Comparison of ENCODE assay signal across 27 cellular contexts in genomic region chr7:112723416-112723815, GRCh38.
DNase-seq lines count a peak whose midpoint lies in the region; ATAC-seq, FAIRE-seq and TF ChIP-seq lines count a peak whose summit lies in the region.
"Had no signal": no experiment of that assay in that cellular context is flagged by ENCODE, and none has a peak within 500 bp of the region (broad histone marks: within the 10 kb centered on the region; RNA-seq: fewer than 3 reads in every experiment).

No MANE protein-coding gene starts in this region.

- 0 out of 2 replicates have a peak overlapping the region, but pooled peaks have one; percentile 1 for H3K14ac ChIP-seq in IMR-90 (replicated peaks; ENCODE audit: low read depth, low read length)

- H3K4me3 ChIP-seq in IMR-90 (ENCODE audit: insufficient read depth, low read depth, low read length) (no peak overlapping the region), bronchial epithelial cell (ENCODE audit: low read depth, low read length) (no peak overlapping the region), right lobe of liver (no peak overlapping the region)
- H3K4me3 ChIP-seq: K562, prostate gland, suprapubic skin, vagina had no signal

- no peak overlapping the region; the same call in 1 of the 2 replicates for H3K56ac ChIP-seq in IMR-90 (ENCODE audit: extremely low read depth, insufficient read depth, low read length)

- H3K4me1 ChIP-seq in IMR-90 (ENCODE audit: control insufficient read depth, insufficient read depth, low read length) (no peaks in the 10 kb centered on the region), right lobe of liver (no peaks in the 10 kb centered on the region)
- H3K4me1 ChIP-seq: prostate gland, suprapubic skin, vagina had no signal

- TF ChIP-seq RAD21 in IMR-90 (IDR thresholded peaks at IDR 0.05; ENCODE audit: low read length): no peak

- ATAC-seq in IMR-90 (ENCODE audit: low read depth) (peak; percentile 90), right lobe of liver (no peak)
- ATAC-seq: activated CD4-positive, alpha-beta T cell treated with anti-CD3 and anti-CD28 coated beads for 36 hours; activated CD8-positive, alpha-beta memory T cell treated with anti-CD3 and anti-CD28 coated beads, Interleukin-2, amount 10 ng/mL, durations not matched to agents 7 days and 5 days; activated T-helper 17 cell treated with anti-CD3 and anti-CD28 coated beads, Interleukin-2, amount 50 U/mL, for 72 hours; esophagus mucosa; K562; left cardiac atrium had no signal

- H3K36me3 ChIP-seq in IMR-90 (ENCODE audit: control insufficient read depth, insufficient read depth, low read length) (no peaks in the 10 kb centered on the region), bronchial epithelial cell (ENCODE audit: control insufficient read depth, insufficient read depth, low read length) (no peaks in the 10 kb centered on the region), right lobe of liver (no peaks in the 10 kb centered on the region)
- H3K36me3 ChIP-seq: prostate gland, suprapubic skin had no signal

- TF ChIP-seq POLR2A in IMR-90 (IDR thresholded peaks at IDR 0.05; ENCODE audit: low read depth, low read length) (no peak), right lobe of liver (IDR thresholded peaks at IDR 0.05) (no peak)

- H4K91ac ChIP-seq in IMR-90 (ENCODE audit: insufficient read depth, low read depth, low read length): no peak overlapping the region

- no peak overlapping the region for H3K23ac ChIP-seq in IMR-90 (ENCODE audit: low read depth, low read length)

- H3K4ac ChIP-seq in IMR-90 (ENCODE audit: low read depth, low read length): no peak overlapping the region

- dilution Hi-C loops in IMR-90 (cut with HindIII; ENCODE audit: low sequenced_read_pairs, unreplicated experiment): no loop called here

- BruUV-seq in IMR-90 (replicated peaks; lab: Mats Ljungman, UMichigan): no TSS peak

- CTCF ChIA-PET in IMR-90 (lab: Yijun Ruan, JAX): interaction anchor here (1.0 kb wide), 1 partner anchor 173 kb away, joined by 3 read pairs; no protein-coding TSS in a partner anchor

- DNase-seq in ACHN (peak; percentile 50), IMR-90 (peak; percentile 55), bronchial epithelial cell (ENCODE audit: low read depth) (peak; percentile 67), glomerular visceral epithelial cell (ENCODE audit: extremely low spot score) (peak; percentile 76), NCI-H2107 treated with DMSO at 0.1 percent for 48 hours (lab: John Stamatoyannopoulos, UW; ENCODE audit: unreplicated experiment) (no peak), right lobe of liver (no peak), MV-4-11 (lab: John Stamatoyannopoulos, UW) (no peak), NAMALWA (ENCODE audit: low spot score) (no peak)
- DNase-seq: activated CD4-positive, alpha-beta T cell treated with anti-CD3 and anti-CD28 coated beads for 36 hours; activated CD8-positive, alpha-beta memory T cell treated with anti-CD3 and anti-CD28 coated beads, Interleukin-2, amount 10 ng/mL, durations not matched to agents 7 days and 5 days; activated naive CD8-positive, alpha-beta T cell treated with anti-CD3 and anti-CD28 coated beads for 36 hours; caudate nucleus; GDM1; H7; left cardiac atrium; NCI-H1048; NCI-H2029 treated with DMSO at 0.1 percent for 48 hours; NCI-H510A had no signal

- H3K9me1 ChIP-seq in IMR-90 (ENCODE audit: insufficient read depth, low read length): no peaks in the 10 kb centered on the region

- no peak overlapping the region for H2AK9ac ChIP-seq in IMR-90 (replicated peaks; ENCODE audit: low read depth, low read length, poor library complexity)

- H2BK5ac ChIP-seq in IMR-90 (ENCODE audit: low read depth, low read length, poor library complexity, severe bottlenecking): peak overlapping the region; percentile 68

- intact Hi-C loops in IMR-90 (cut with micrococcal nuclease): no loop called here
- intact Hi-C loops in right lobe of liver (cut with DNase I): no loop called here

- H3K9ac ChIP-seq in IMR-90 (ENCODE audit: low read depth, low read length): no peak overlapping the region

- H3K27ac ChIP-seq in IMR-90 (ENCODE audit: insufficient read depth, low read length) (no peak overlapping the region), right lobe of liver (no peak overlapping the region)
- H3K27ac ChIP-seq: C4-2B, prostate gland, RWPE1, suprapubic skin, vagina had no signal

- H4K20me1 ChIP-seq in IMR-90 (ENCODE audit: insufficient read depth, low read length): no peaks in the 10 kb centered on the region

- POLR2A ChIA-PET in IMR-90 (lab: Charles Lee; ENCODE audit: unreplicated experiment): no interaction called here

- no peak overlapping the region; the same call in 1 of the 2 replicates for H2BK120ac ChIP-seq in IMR-90 (ENCODE audit: low read depth, low read length)

- H3K27me3 ChIP-seq in IMR-90 (ENCODE audit: control insufficient read depth, insufficient read depth, low read length): no peaks in the 10 kb centered on the region
- no peaks in the 10 kb centered on the region for H3K27me3 ChIP-seq in bronchial epithelial cell (ENCODE audit: control insufficient read depth, insufficient read depth, low read length)
- no peaks in the 10 kb centered on the region for H3K27me3 ChIP-seq in right lobe of liver
- H3K27me3 ChIP-seq: suprapubic skin, vagina had no signal

- TF ChIP-seq CTCF in IMR-90 (conservative IDR thresholded peaks at IDR 0.05; ENCODE audit: low read depth, low read length) (no peak), bronchial epithelial cell (IDR thresholded peaks at IDR 0.05; ENCODE audit: insufficient read depth, low read length, severe bottlenecking) (no peak), right lobe of liver (IDR thresholded peaks at IDR 0.05) (no peak)

- H3K4me2 ChIP-seq in IMR-90 (ENCODE audit: low read depth, low read length): no peak overlapping the region

- 80% methylated on average over 1 of the region's 4 CpGs; no CpG with 5 or more reads in 1 of the 2 experiments for WGBS in IMR-90 (ENCODE audit: extremely low coverage in 2 of 2, insufficient read length in 1 of 2), 2 experiments
- 68% methylated on average over 4 of the region's 4 CpGs for WGBS in right lobe of liver (ENCODE audit: insufficient coverage, low coverage, low lambda C conversion rate, missing lambda C conversion rate)

- no peak overlapping the region for H4K5ac ChIP-seq in IMR-90 (ENCODE audit: low read depth, low read length)

- no peaks in the 10 kb centered on the region for H3K9me3 ChIP-seq in IMR-90 (ENCODE audit: control insufficient read depth, insufficient read depth, low read length)
- H3K9me3 ChIP-seq in right lobe of liver: no peaks in the 10 kb centered on the region
- H3K9me3 ChIP-seq: prostate gland, suprapubic skin, vagina had no signal

- no peak overlapping the region for H2BK20ac ChIP-seq in IMR-90 (ENCODE audit: low read depth, low read length)

- no peak overlapping the region for H3K18ac ChIP-seq in IMR-90 (ENCODE audit: low read depth, low read length)

- H2AFZ ChIP-seq in IMR-90 (replicated peaks; ENCODE audit: low read length, poor library complexity): peak overlapping the region; percentile 76

- no peaks in the 10 kb centered on the region for H3K79me1 ChIP-seq in IMR-90 (ENCODE audit: low read depth in 1 of 2, low read length in 2 of 2)

- peak overlapping the region in 1 of 2 experiments; percentile 21; a peak in 2 of 4 replicates for H4K8ac ChIP-seq in IMR-90 (ENCODE audit: low read depth in 2 of 2, low read length in 2 of 2)

- H2BK15ac ChIP-seq in IMR-90 (ENCODE audit: low read depth, low read length): no peak overlapping the region

- no peak overlapping the region for H2AK5ac ChIP-seq in IMR-90 (ENCODE audit: low read depth, low read length)

- no peak for FAIRE-seq in bronchial epithelial cell (lab: Jason Lieb, UNC)
- FAIRE-seq: A204.1, K562 had no signal

- in situ Hi-C loops in ACHN (cut with HindIII; ENCODE audit: low pct_ligation_motif_present, low pct_unique_long_range_greater_than_20kb, low sequenced_read_pairs): no loop called here
- in situ Hi-C loops in IMR-90 (cut with MboI; ENCODE audit: low sequenced_read_pairs): no loop called here

TF ChIP-seq in IMR-90, 13 proteins besides CTCF, POLR2A, EP300 and RAD21:
- TF ChIP-seq RCOR1 (IDR thresholded peaks at IDR 0.05; ENCODE audit: insufficient replicate concordance, low read length): no peak
- no peak for TF ChIP-seq MAFK (IDR thresholded peaks at IDR 0.05; ENCODE audit: low read depth, low read length)
- TF ChIP-seq CHD1 (IDR thresholded peaks at IDR 0.05; ENCODE audit: low read depth, low read length): no peak
- no peak for TF ChIP-seq MAZ (IDR thresholded peaks at IDR 0.05; ENCODE audit: borderline replicate concordance, low read depth, low read length)
- no peak for TF ChIP-seq RFX5 (IDR thresholded peaks at IDR 0.05; ENCODE audit: low read depth, low read length)
- TF ChIP-seq BHLHE40 (IDR thresholded peaks at IDR 0.05; ENCODE audit: low read depth, low read length): no peak
- no peak for TF ChIP-seq USF2 (IDR thresholded peaks at IDR 0.05; ENCODE audit: low read depth, low read length)
- no peak for TF ChIP-seq MXI1 (IDR thresholded peaks at IDR 0.05; ENCODE audit: borderline replicate concordance, low read depth, low read length)
- TF ChIP-seq NFE2L2 (IDR thresholded peaks at IDR 0.05; ENCODE audit: low read depth, low read length): no peak
- no peak for TF ChIP-seq ELK1 (IDR thresholded peaks at IDR 0.05; ENCODE audit: borderline replicate concordance, low read depth, low read length)
- TF ChIP-seq CEBPB (IDR thresholded peaks at IDR 0.05; ENCODE audit: low read depth, low read length): no peak
- no peak for TF ChIP-seq FOS (IDR thresholded peaks at IDR 0.05; ENCODE audit: low read depth, low read length)
- TF ChIP-seq SMC3 (IDR thresholded peaks at IDR 0.05; ENCODE audit: low read depth, low read length): no peak
TF ChIP-seq in IMR-90: peak in this region for 0.

Comparison
In these comparisons a context has a peak if more than half of its experiments do, and no peak if none do; other contexts are left out.
1. DNase-seq: peak in ACHN (single experiment), IMR-90 (single experiment), bronchial epithelial cell (single experiment) and glomerular visceral epithelial cell (single experiment); none in NCI-H2107 treated with DMSO at 0.1 percent for 48 hours (single experiment), right lobe of liver (0 of 3), MV-4-11 (single experiment) and NAMALWA (single experiment).